1 cellular context compared by ENCODE assay signal in genomic region chr2:230642966-230643365, GRCh38.
TF ChIP-seq lines count a peak whose summit lies in the region.

No MANE protein-coding gene starts in this region.

TF ChIP-seq in K562, 482 proteins besides CTCF, POLR2A, EP300 and RAD21 (continued from another document):
- no peak for TF ChIP-seq KLF16 (IDR thresholded peaks at IDR 0.05)
- no peak for TF ChIP-seq ZNF354B (CRISPR knock-in tag; IDR thresholded peaks at IDR 0.05)
- no peak for TF ChIP-seq RCOR1 (IDR thresholded peaks at IDR 0.05; ENCODE audit: borderline replicate concordance in 1 of 2, low read depth in 2 of 2, low read length in 2 of 2)
- no peak for TF ChIP-seq RHOXF2B (CRISPR knock-in tag; conservative IDR thresholded peaks at IDR 0.05)
TF ChIP-seq in K562: peak in this region for 0.
